In genomic region chr2:159798376-159798724, GRCh38 we compare ENCODE assay signal across 8 cellular contexts. TPM values are rescaled to one million over a fixed set of nuclear protein-coding genes. Genes with fewer than 3 reads are reported as not detected.
DNase-seq lines count a peak whose midpoint lies in the region; ATAC-seq and TF ChIP-seq lines count a peak whose summit lies in the region.

No MANE protein-coding gene starts in this region.

- TF ChIP-seq POLR2A in heart left ventricle (IDR thresholded peaks at IDR 0.05), result no peak
- no peak for TF ChIP-seq POLR2A in adrenal gland (IDR thresholded peaks at IDR 0.05)
- TF ChIP-seq POLR2A in lower leg skin (IDR thresholded peaks at IDR 0.05), result no peak
- no peak for TF ChIP-seq POLR2A in vagina (IDR thresholded peaks at IDR 0.05)

- H3K4me1 ChIP-seq in heart left ventricle, result peaks cover 0 to 55% (median 13%) of the 10 kb centered on the region in 12 donors
- peaks cover 8 to 9% of the 10 kb centered on the region in 2 donors for H3K4me1 ChIP-seq in adrenal gland (replicated peaks in 1 of 2)
- H3K4me1 ChIP-seq in vagina, result peaks cover 25% of the 10 kb centered on the region

- no peak for DNase-seq in heart left ventricle
- no peak for DNase-seq in Right ventricle myocardium inferior (ENCODE audit: missing footprints)
- DNase-seq in adrenal gland, result no peak
- no peak for DNase-seq in lower leg skin (ENCODE audit: low spot score in 2 of 2)
- DNase-seq in vagina (ENCODE audit: extremely low spot score in 2 of 2), result no peak
- DNase-seq in T-helper 9 cell, result no peak
- no peak for DNase-seq in SW 1271 (lab: John Stamatoyannopoulos, UW)

- H3K9me3 ChIP-seq in heart left ventricle, result no peaks in the 10 kb centered on the region
- H3K9me3 ChIP-seq in adrenal gland (replicated peaks in 1 of 3), result no peaks in the 10 kb centered on the region
- no peaks in the 10 kb centered on the region for H3K9me3 ChIP-seq in vagina

- H3K36me3 ChIP-seq in heart left ventricle (no peaks in the 10 kb centered on the region), adrenal gland (replicated peaks in 1 of 2) (no peaks in the 10 kb centered on the region), vagina (no peaks in the 10 kb centered on the region)

- peak in 1 of 4 donors; percentile 8 for ATAC-seq in heart left ventricle
- ATAC-seq in Right ventricle myocardium inferior, result no peak
- no peak for ATAC-seq in GM18858 (IDR thresholded peaks at IDR 0.05; ENCODE audit: unreplicated experiment)

- intact Hi-C loops in heart left ventricle (cut with DNase I) (loop anchor here in 3 of 10 donors (5.0 to 10.0 kb wide), 3 partner anchors 41 to 184 kb away; partner anchors contain the start of genes BAZ2B (in 2 of the 3) and MARCHF7 (in 1 of the 3)), Right ventricle myocardium inferior (cut with DNase I) (loop anchor here (5.0 kb wide), 1 partner anchor 186 kb away; no protein-coding TSS in a partner anchor), adrenal gland (cut with DNase I) (no loop called here), lower leg skin (cut with DNase I; ENCODE audit: low total_unique reads) (no loop called here), vagina (cut with DNase I) (no loop called here)

- TF ChIP-seq CTCF in heart left ventricle (IDR thresholded peaks at IDR 0.05), result no peak
- TF ChIP-seq CTCF in adrenal gland (IDR thresholded peaks at IDR 0.05), result no peak
- no peak for TF ChIP-seq CTCF in lower leg skin (IDR thresholded peaks at IDR 0.05)
- TF ChIP-seq CTCF in vagina (IDR thresholded peaks at IDR 0.05), result no peak

- H3K4me3 ChIP-seq in heart left ventricle (peak overlapping the region; percentile 62 to 96 (median 80)), adrenal gland (peak overlapping the region in 2 of 4 donors; percentile 63 to 67), lower leg skin (ENCODE audit: low read depth, poor library complexity, severe bottlenecking) (peak overlapping the region; percentile 92), vagina (peak overlapping the region; percentile 66 to 98)

- WGBS in heart left ventricle, 4 donors, result 24 to 47% (median 32%) methylated on average over 9 of the region's 9 CpGs
- 7 to 16% (median 11%) methylated on average over 9 of the region's 9 CpGs for WGBS in adrenal gland, 4 donors
- 11 to 14% methylated on average over 9 of the region's 9 CpGs for WGBS in lower leg skin, 2 donors

- H3K27ac ChIP-seq in heart left ventricle (peak overlapping the region in 11 of 12 donors; percentile 58 to 94 (median 78)), adrenal gland (peak overlapping the region in 4 of 5 donors; percentile 82 to 87 (median 87)), vagina (peak overlapping the region; percentile 71)

- H3K27me3 ChIP-seq in heart left ventricle, result no peaks in the 10 kb centered on the region
- no peaks in the 10 kb centered on the region for H3K27me3 ChIP-seq in adrenal gland
- H3K27me3 ChIP-seq in vagina, result no peaks in the 10 kb centered on the region

RNA-seq across cellular contexts. Expression of gene CD302, which starts 0.3 kb away (rescaled TPM):
- total RNA-seq in heart left ventricle (10 to 100 TPM in 7 of 9 donors, 1 to 10 TPM in 2; 9.0 to 24.9 (median 13.7) TPM), Right ventricle myocardium inferior (21.9 TPM), adrenal gland (100 to 1,000 TPM in 1 of 8 donors, 10 to 100 TPM in 7; 31.4 to 118 (median 45.4) TPM), lower leg skin (10 to 100 TPM; 10.2 to 24.8 (median 18.8) TPM), vagina (56.5 TPM)
- polyA plus RNA-seq in heart left ventricle (1 to 10 TPM; 5.2 to 8.3 TPM), adrenal gland (10 to 100 TPM; 18.5 to 44.1 (median 20.5) TPM)
